In the genomic region with DNA sequence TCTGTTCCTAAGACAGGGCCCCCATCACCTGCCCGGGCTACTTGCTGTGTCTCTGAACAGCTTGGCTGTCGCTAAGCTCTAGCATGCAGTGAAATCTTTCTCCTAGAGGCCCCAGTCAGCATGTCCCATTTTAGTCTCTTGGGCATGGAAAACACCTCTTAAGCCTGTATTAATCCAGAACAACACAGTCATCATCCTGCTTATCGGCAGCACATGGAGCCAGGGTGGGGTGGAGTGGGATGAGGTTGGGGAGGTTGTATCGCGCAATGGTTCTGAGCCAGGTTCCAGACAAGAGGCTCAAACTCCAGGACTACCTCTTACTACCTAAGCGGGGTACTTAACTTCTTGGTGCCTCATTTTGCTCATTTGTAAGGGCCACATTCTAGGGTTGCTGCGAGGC, we compare ENCODE assay signal across 1 cellular context.
TF ChIP-seq lines count a peak whose summit lies in the region.

No MANE protein-coding gene starts in this region.

TF ChIP-seq in IMR-90, 13 proteins besides CTCF, POLR2A, EP300 and RAD21:
- TF ChIP-seq, protein P1, sequence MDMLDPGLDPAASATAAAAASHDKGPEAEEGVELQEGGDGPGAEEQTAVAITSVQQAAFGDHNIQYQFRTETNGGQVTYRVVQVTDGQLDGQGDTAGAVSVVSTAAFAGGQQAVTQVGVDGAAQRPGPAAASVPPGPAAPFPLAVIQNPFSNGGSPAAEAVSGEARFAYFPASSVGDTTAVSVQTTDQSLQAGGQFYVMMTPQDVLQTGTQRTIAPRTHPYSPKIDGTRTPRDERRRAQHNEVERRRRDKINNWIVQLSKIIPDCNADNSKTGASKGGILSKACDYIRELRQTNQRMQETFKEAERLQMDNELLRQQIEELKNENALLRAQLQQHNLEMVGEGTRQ (IDR thresholded peaks at IDR 0.05; ENCODE audit: low read depth, low read length), result no peak
- TF ChIP-seq RFX5 (IDR thresholded peaks at IDR 0.05; ENCODE audit: low read depth, low read length) (no peak), NFE2L2 (IDR thresholded peaks at IDR 0.05; ENCODE audit: low read depth, low read length) (no peak), FOS (IDR thresholded peaks at IDR 0.05; ENCODE audit: low read depth, low read length) (no peak), MAZ (IDR thresholded peaks at IDR 0.05; ENCODE audit: borderline replicate concordance, low read depth, low read length) (no peak), SMC3 (IDR thresholded peaks at IDR 0.05; ENCODE audit: low read depth, low read length) (no peak), CEBPB (IDR thresholded peaks at IDR 0.05; ENCODE audit: low read depth, low read length) (no peak)
